ENCODE assay signal across 16 cellular contexts in genomic region chr6:166415306-166415705, GRCh38.
DNase-seq lines count a peak whose midpoint lies in the region; ATAC-seq lines count a peak whose summit lies in the region.
"Had no signal": no experiment of that assay in that cellular context is flagged by ENCODE, and none has a peak within 500 bp of the region (broad histone marks: within the 10 kb centered on the region; RNA-seq: fewer than 3 reads in every experiment).

No MANE protein-coding gene starts in this region.

- H3K36me3 Mint-ChIP-seq in activated naive CD8-positive, alpha-beta T cell treated with anti-CD3 and anti-CD28 coated beads, Interleukin-2, amount 50 U/mL, for 24 hours (ENCODE audit: low read depth), result peaks cover 12% of the 10 kb centered on the region

- ATAC-seq in activated naive CD8-positive, alpha-beta T cell treated with anti-CD3 and anti-CD28 coated beads, Interleukin-2, amount 50 U/mL, for 24 hours, result peak; percentile 42
- peak; percentile 77 for ATAC-seq in stimulated activated naive CD8-positive, alpha-beta T cell treated with anti-CD3 and anti-CD28 coated beads, Interleukin-15, amount 100 ng/mL, for 72 hours
- ATAC-seq in HG03521 (IDR thresholded peaks at IDR 0.05; ENCODE audit: unreplicated experiment) (no peak), GM19324 (IDR thresholded peaks at IDR 0.05; ENCODE audit: low FRiP score, unreplicated experiment) (no peak)

- no peak overlapping the region for H3K27ac Mint-ChIP-seq in activated naive CD8-positive, alpha-beta T cell treated with anti-CD3 and anti-CD28 coated beads, Interleukin-2, amount 50 U/mL, for 24 hours
- H3K27ac Mint-ChIP-seq in stimulated activated naive CD8-positive, alpha-beta T cell treated with anti-CD3 and anti-CD28 coated beads, Interleukin-15, amount 100 ng/mL, for 72 hours, result peak overlapping the region; percentile 35 to 61

- H3K9me3 Mint-ChIP-seq in activated naive CD8-positive, alpha-beta T cell treated with anti-CD3 and anti-CD28 coated beads, Interleukin-2, amount 50 U/mL, for 24 hours, result peaks cover 12% of the 10 kb centered on the region
- peaks cover 14 to 17% of the 10 kb centered on the region in 2 donors for H3K9me3 Mint-ChIP-seq in stimulated activated naive CD8-positive, alpha-beta T cell treated with anti-CD3 and anti-CD28 coated beads, Interleukin-15, amount 100 ng/mL, for 72 hours

- peak; percentile 39 for DNase-seq in activated naive CD4-positive, alpha-beta T cell treated with Interleukin-2 at 50 U/mL for 16 hours
- no peak for DNase-seq in activated naive CD4-positive, alpha-beta T cell treated with anti-CD3 and anti-CD28 coated beads, Interleukin-2, amount 50 U/mL, for 16 hours
- DNase-seq in activated CD4-positive, alpha-beta T cell treated with anti-CD3 and anti-CD28 coated beads, Interleukin-2, amount 50 U/mL, for 1 hour, result peak; percentile 24
- DNase-seq in activated naive CD8-positive, alpha-beta T cell treated with anti-CD3 and anti-CD28 coated beads, Interleukin-2, amount 50 U/mL, for 24 hours, result peak; percentile 23
- peak; percentile 41 to 74 for DNase-seq in stimulated activated naive CD8-positive, alpha-beta T cell treated with anti-CD3 and anti-CD28 coated beads, Interleukin-15, amount 100 ng/mL, for 72 hours
- DNase-seq in hepatic stellate cell (ENCODE audit: low spot score), result no peak
- DNase-seq: activated CD8-positive, alpha-beta memory T cell treated with anti-CD3 and anti-CD28 coated beads, Interleukin-2, amount 50 U/mL, for 48 hours; COR-L47; EL; gastrocnemius medialis; GM23248; NCI-H2171; NCI-H82; stomach had no signal

- peaks cover 85% of the 10 kb centered on the region for H3K4me1 Mint-ChIP-seq in activated naive CD8-positive, alpha-beta T cell treated with anti-CD3 and anti-CD28 coated beads, Interleukin-2, amount 50 U/mL, for 24 hours
- peaks cover 93% of the 10 kb centered on the region for H3K4me1 Mint-ChIP-seq in stimulated activated naive CD8-positive, alpha-beta T cell treated with anti-CD3 and anti-CD28 coated beads, Interleukin-15, amount 100 ng/mL, for 72 hours

- no peak overlapping the region for H3K4me3 Mint-ChIP-seq in activated naive CD8-positive, alpha-beta T cell treated with anti-CD3 and anti-CD28 coated beads, Interleukin-2, amount 50 U/mL, for 24 hours
- peak overlapping the region; percentile 16 to 26 for H3K4me3 Mint-ChIP-seq in stimulated activated naive CD8-positive, alpha-beta T cell treated with anti-CD3 and anti-CD28 coated beads, Interleukin-15, amount 100 ng/mL, for 72 hours

- no peaks in the 10 kb centered on the region for H3K27me3 Mint-ChIP-seq in activated naive CD8-positive, alpha-beta T cell treated with anti-CD3 and anti-CD28 coated beads, Interleukin-2, amount 50 U/mL, for 24 hours
- no peaks in the 10 kb centered on the region for H3K27me3 Mint-ChIP-seq in stimulated activated naive CD8-positive, alpha-beta T cell treated with anti-CD3 and anti-CD28 coated beads, Interleukin-15, amount 100 ng/mL, for 72 hours

Comparison
In these comparisons a context has a peak if more than half of its experiments do, and no peak if none do; other contexts are left out.
1. DNase-seq: peak in activated naive CD4-positive, alpha-beta T cell treated with Interleukin-2 at 50 U/mL for 16 hours (single experiment), activated CD4-positive, alpha-beta T cell treated with anti-CD3 and anti-CD28 coated beads, Interleukin-2, amount 50 U/mL, for 1 hour (single experiment), activated naive CD8-positive, alpha-beta T cell treated with anti-CD3 and anti-CD28 coated beads, Interleukin-2, amount 50 U/mL, for 24 hours (single experiment) and stimulated activated naive CD8-positive, alpha-beta T cell treated with anti-CD3 and anti-CD28 coated beads, Interleukin-15, amount 100 ng/mL, for 72 hours (2 of 2); none in activated naive CD4-positive, alpha-beta T cell treated with anti-CD3 and anti-CD28 coated beads, Interleukin-2, amount 50 U/mL, for 16 hours (single experiment) and hepatic stellate cell (single experiment).
2. ATAC-seq: peak in activated naive CD8-positive, alpha-beta T cell treated with anti-CD3 and anti-CD28 coated beads, Interleukin-2, amount 50 U/mL, for 24 hours (single experiment) and stimulated activated naive CD8-positive, alpha-beta T cell treated with anti-CD3 and anti-CD28 coated beads, Interleukin-15, amount 100 ng/mL, for 72 hours (single experiment); none in HG03521 (single experiment) and GM19324 (single experiment).